ENCODE assay signal across 28 cellular contexts in genomic region chr2:88613921-88614320, GRCh38. TPM values are rescaled to one million over a fixed set of nuclear protein-coding genes. Genes with fewer than 3 reads are reported as not detected.
DNase-seq lines count a peak whose midpoint lies in the region; ATAC-seq, FAIRE-seq and TF ChIP-seq lines count a peak whose summit lies in the region.
"Had no signal": no experiment of that assay in that cellular context is flagged by ENCODE, and none has a peak within 500 bp of the region (broad histone marks: within the 10 kb centered on the region; RNA-seq: fewer than 3 reads in every experiment).

No MANE protein-coding gene starts in this region.

- H3K27me3 ChIP-seq in heart left ventricle (no peaks in the 10 kb centered on the region), WERI-Rb-1 (ENCODE audit: insufficient read depth, low read depth, severe bottlenecking) (no peaks in the 10 kb centered on the region), skeletal muscle satellite cell (ENCODE audit: control insufficient read depth, insufficient read depth, low read length) (no peaks in the 10 kb centered on the region), HepG2 (ENCODE audit: control insufficient read depth in 1 of 2, insufficient read depth in 2 of 2, low read length in 2 of 2) (no peaks in the 10 kb centered on the region)
- H3K27me3 ChIP-seq: gastroesophageal sphincter, MG63, ovary, spleen, testis had no signal

- TF ChIP-seq POLR2A in heart left ventricle (IDR thresholded peaks at IDR 0.05): no peak
- no peak for TF ChIP-seq POLR2A in HepG2 (IDR thresholded peaks at IDR 0.05; ENCODE audit: insufficient read depth in 1 of 2, low read depth in 2 of 2, low read length in 2 of 2)

- peak overlapping the region in 3 of 12 donors; percentile 7 to 58 (median 14) for H3K27ac ChIP-seq in heart left ventricle
- H3K27ac ChIP-seq in WERI-Rb-1: 0 out of 2 replicates have a peak overlapping the region, but pooled peaks have one; percentile 4
- H3K27ac ChIP-seq in HepG2 (ENCODE audit: extremely low read length, insufficient read depth, low read length): no peak overlapping the region
- H3K27ac ChIP-seq: gastroesophageal sphincter, ovary, PC-9, testis had no signal

- H3K9ac ChIP-seq in skeletal muscle satellite cell (ENCODE audit: low read depth, low read length) (no peak overlapping the region), HepG2 (ENCODE audit: insufficient read depth, low read depth, low read length) (no peak overlapping the region)

- DNase-seq in heart left ventricle (no peak), Right ventricle myocardium superior (no peak), WERI-Rb-1 (no peak), HepG2 (ENCODE audit: low spot score) (no peak)
- no peak for DNase-seq in activated CD8-positive, alpha-beta memory T cell treated with anti-CD3 and anti-CD28 coated beads, Interleukin-2, amount 50 U/mL, for 4 hours
- DNase-seq: 8988T; activated CD4-positive, alpha-beta T cell treated with anti-CD3 and anti-CD28 coated beads, Interleukin-2, amount 10 ng/mL, durations not matched to agents 24 days and 14 days; activated CD8-positive, alpha-beta memory T cell treated with anti-CD3 and anti-CD28 coated beads for 24 hours; amygdala; DMS79; effector CD4-positive, alpha-beta T cell; GDM1; mesendoderm; MG63; NCI-H1105 treated with DMSO at 0.1 percent for 48 hours; NCI-H1930; ovary; PC-9; SHP77; spleen; stimulated activated CD4-positive, alpha-beta T cell treated with anti-CD3 and anti-CD28 coated beads, Interleukin-2, amount 100 ng/mL, for 24 hours; stimulated activated naive CD8-positive, alpha-beta T cell treated with anti-CD3 and anti-CD28 coated beads, Interleukin-15, Interleukin-2, amounts not matched to agents 100 U/mL and 50 U/mL, for 24 hours; testis had no signal

- H3K36me3 ChIP-seq in heart left ventricle: peaks cover 0 to 36% (median 18%) of the 10 kb centered on the region in 9 donors
- no peaks in the 10 kb centered on the region; the same call in 1 of the 2 replicates for H3K36me3 ChIP-seq in WERI-Rb-1
- H3K36me3 ChIP-seq in skeletal muscle satellite cell (ENCODE audit: insufficient read depth, low read length): peaks cover 7% of the 10 kb centered on the region
- peaks cover 5 to 29% of the 10 kb centered on the region in 2 experiments for H3K36me3 ChIP-seq in HepG2 (replicated peaks in 1 of 2; ENCODE audit: control insufficient read depth in 1 of 2, insufficient read depth in 2 of 2, low read length in 2 of 2)
- H3K36me3 ChIP-seq: MG63, ovary had no signal

- H3K4me2 ChIP-seq in skeletal muscle satellite cell (ENCODE audit: low read length) (peak overlapping the region; percentile 60), HepG2 (ENCODE audit: low read depth, low read length) (no peak overlapping the region)
- H3K4me2 ChIP-seq: PC-9 had no signal

- H3K4me1 ChIP-seq in heart left ventricle (peaks cover 0 to 30% (median 14%) of the 10 kb centered on the region in 12 donors), skeletal muscle satellite cell (ENCODE audit: control insufficient read depth, insufficient read depth, low read length) (peaks cover 14% of the 10 kb centered on the region), HepG2 (ENCODE audit: insufficient read depth, low read length) (no peaks in the 10 kb centered on the region)
- H3K4me1 ChIP-seq: testis had no signal

- no peaks in the 10 kb centered on the region; the same call in 1 of the 2 replicates for H4K20me1 ChIP-seq in HepG2 (ENCODE audit: insufficient read depth, low read length)

- TF ChIP-seq CTCF in heart left ventricle (IDR thresholded peaks at IDR 0.05) (no peak), WERI-Rb-1 (IDR thresholded peaks at IDR 0.05; ENCODE audit: low read depth, low read length) (no peak), HepG2 (CRISPR knock-in tag; IDR thresholded peaks at IDR 0.05) (no peak)

- no peak for TF ChIP-seq EP300 in HepG2 (IDR thresholded peaks at IDR 0.05; ENCODE audit: low read depth in 2 of 2, low read length in 2 of 2)
- no peak for TF ChIP-seq EP300 in HepG2 (CRISPR knock-in tag; IDR thresholded peaks at IDR 0.05; ENCODE audit: borderline replicate concordance)

- H3K9me3 ChIP-seq in heart left ventricle (no peaks in the 10 kb centered on the region), WERI-Rb-1 (ENCODE audit: severe bottlenecking) (no peaks in the 10 kb centered on the region), skeletal muscle satellite cell (replicated peaks; ENCODE audit: low read length) (no peaks in the 10 kb centered on the region), HepG2 (ENCODE audit: low read length) (no peaks in the 10 kb centered on the region)
- H3K9me3 ChIP-seq: gastroesophageal sphincter, MG63, ovary, spleen, testis had no signal

- no TSS peak for BruUV-seq in HepG2 (replicated peaks; lab: Mats Ljungman, UMichigan)

- FAIRE-seq in HepG2 (lab: Jason Lieb, UNC): no peak
- FAIRE-seq: K562 had no signal

- in situ Hi-C loops in HepG2 (cut with HindIII; ENCODE audit: extremely low pct_ligation_motif_present, low pct_unique_long_range_greater_than_20kb): no loop called here

- intact Hi-C loops in heart left ventricle (cut with DNase I): no loop called here
- intact Hi-C loops in Right ventricle myocardium superior (cut with DNase I): no loop called here
- intact Hi-C loops in HepG2 (cut with micrococcal nuclease; ENCODE audit: unreplicated experiment): no loop called here

- peaks cover 48% of the 10 kb centered on the region for H3K79me2 ChIP-seq in HepG2 (ENCODE audit: insufficient read depth, low read length)

- no peak overlapping the region for H2AFZ ChIP-seq in HepG2 (ENCODE audit: low read length)
- H2AFZ ChIP-seq: PC-9 had no signal

- POLR2A ChIA-PET in HepG2 (lab: Yijun Ruan, JAX): no interaction called here

- 67 to 71% (median 71%) methylated on average over 4 of the region's 4 CpGs for WGBS in heart left ventricle, 4 donors
- 96% methylated on average over 4 of the region's 4 CpGs for WGBS in HepG2 (ENCODE audit: low lambda C conversion rate)

- CTCF ChIA-PET in HepG2 (lab: Yijun Ruan, JAX; ENCODE audit: low intra/inter-chr PET ratio, low total read pairs): no interaction called here

- ATAC-seq in heart left ventricle (peak in 3 of 4 donors; percentile 24 to 71 (median 65)), Right ventricle myocardium superior (ENCODE audit: poor library complexity) (no peak), HG03457 (IDR thresholded peaks at IDR 0.05; ENCODE audit: unreplicated experiment) (peak; percentile 4), HepG2 (no peak), GM18867 (IDR thresholded peaks at IDR 0.05; ENCODE audit: unreplicated experiment) (no peak)
- ATAC-seq: gastroesophageal sphincter; K562; stimulated activated naive CD8-positive, alpha-beta T cell treated with anti-CD3 and anti-CD28 coated beads, Interleukin-15, Interleukin-2, amounts not matched to agents 100 U/mL and 50 U/mL, for 24 hours had no signal

- no peak for TF ChIP-seq RAD21 in HepG2 (CRISPR knock-in tag; IDR thresholded peaks at IDR 0.05)

- H3K4me3 ChIP-seq in heart left ventricle (no peak overlapping the region), WERI-Rb-1 (ENCODE audit: low read depth, low read length) (no peak overlapping the region), skeletal muscle satellite cell (ENCODE audit: low read length) (peak overlapping the region; percentile 23), HepG2 (replicated peaks in 1 of 3; ENCODE audit: insufficient read depth in 1 of 3, low read depth in 2 of 3, low read length in 3 of 3) (no peak overlapping the region)
- H3K4me3 ChIP-seq: gastroesophageal sphincter, K562, MG63, ovary, PC-9, spleen, testis had no signal

TF ChIP-seq in HepG2, 621 proteins besides CTCF, POLR2A, EP300 and RAD21 (continues in another document):
- TF ChIP-seq CERS6 (CRISPR knock-in tag; IDR thresholded peaks at IDR 0.05) (no peak), TCF7 (IDR thresholded peaks at IDR 0.05; ENCODE audit: low read depth) (no peak)

RNA-seq across cellular contexts. Expression of gene EIF2AK3, which starts 13.3 kb away (rescaled TPM):
- total RNA-seq in heart left ventricle (10 to 100 TPM in 6 of 9 donors, 1 to 10 TPM in 3; 4.7 to 16.1 (median 10.9) TPM), Right ventricle myocardium superior (4.7 TPM), HepG2 (2016; rRNA removed; fragmentation: Illumina TruSeq; extraction: Trizol) (19.3 and 30.6 TPM in 2 replicates)
- polyA plus RNA-seq in heart left ventricle (10 to 100 TPM in 1 of 2 donors, 1 to 10 TPM in 1; 2.7 to 29.9 TPM), HepG2 (2011; rRNA removed) (10.3 and 11.6 TPM in 2 replicates)
- total RNA-seq in skeletal muscle satellite cell (2012; rRNA removed): 14.0 and 18.5 TPM in 2 replicates
- 1.9 and 4.1 TPM in 2 replicates for total RNA-seq in HepG2 (2016; cell fraction: cytosol; rRNA removed; fragmentation: Illumina TruSeq; extraction: Trizol; ENCODE audit: low read depth)
- total RNA-seq in HepG2 (2016; cell fraction: insoluble cytoplasmic fraction; rRNA removed; fragmentation: Illumina TruSeq; extraction: Trizol): 16.3 and 30.3 TPM in 2 replicates
- 5.7 and 7.5 TPM in 2 replicates for total RNA-seq in HepG2 (2016; cell fraction: membrane; rRNA removed; fragmentation: Illumina TruSeq; extraction: Trizol)
- total RNA-seq in HepG2 (2016; cell fraction: nucleus; rRNA removed; fragmentation: Illumina TruSeq; extraction: Trizol): 44.3 and 53.8 TPM in 2 replicates
- polyA plus RNA-seq in HepG2 (2011; cell fraction: cytosol; rRNA removed): 5.9 and 10.2 TPM in 2 replicates
- polyA plus RNA-seq in HepG2 (2011; cell fraction: nucleus; rRNA removed): 8.8 and 10.0 TPM in 2 replicates
- polyA plus RNA-seq in HepG2 (2012): 16.3 and 19.2 TPM in 2 replicates
- polyA plus RNA-seq in HepG2 (2016; cell fraction: cytosol; fragmentation: Illumina TruSeq; extraction: Trizol; ENCODE audit: low read depth): 0.80 and 1.0 TPM in 2 replicates
- polyA plus RNA-seq in HepG2 (2016; cell fraction: insoluble cytoplasmic fraction; fragmentation: Illumina TruSeq; extraction: Trizol; ENCODE audit: low read depth): 8.4 and 9.4 TPM in 2 replicates
- 1.9 TPM in 2 replicates for polyA plus RNA-seq in HepG2 (2016; cell fraction: membrane; fragmentation: Illumina TruSeq; extraction: Trizol; ENCODE audit: low read depth)
- polyA plus RNA-seq in HepG2 (2016; cell fraction: nucleus; fragmentation: Illumina TruSeq; extraction: Trizol; ENCODE audit: insufficient read depth, low read depth): 38.2 and 39.9 TPM in 2 replicates
- polyA minus RNA-seq in HepG2 (2011; rRNA and poly(A)+ RNA removed; ENCODE audit: low replicate concordance): 5.4 and 6.6 TPM in 2 replicates
- 14.1 and 21.9 TPM in 2 replicates for polyA minus RNA-seq in HepG2 (2011; cell fraction: cytosol; rRNA and poly(A)+ RNA removed)
- 34.6 and 44.7 TPM in 2 replicates for polyA minus RNA-seq in HepG2 (2011; cell fraction: nucleus; rRNA and poly(A)+ RNA removed)

Comparison
In these comparisons a context has a peak if more than half of its experiments do, and no peak if none do; other contexts are left out.
1. ATAC-seq: peak in heart left ventricle (3 of 4) and HG03457 (single experiment); none in Right ventricle myocardium superior (single experiment), HepG2 (single experiment) and GM18867 (single experiment).